1 cellular context compared by ENCODE assay signal in the genomic region with DNA sequence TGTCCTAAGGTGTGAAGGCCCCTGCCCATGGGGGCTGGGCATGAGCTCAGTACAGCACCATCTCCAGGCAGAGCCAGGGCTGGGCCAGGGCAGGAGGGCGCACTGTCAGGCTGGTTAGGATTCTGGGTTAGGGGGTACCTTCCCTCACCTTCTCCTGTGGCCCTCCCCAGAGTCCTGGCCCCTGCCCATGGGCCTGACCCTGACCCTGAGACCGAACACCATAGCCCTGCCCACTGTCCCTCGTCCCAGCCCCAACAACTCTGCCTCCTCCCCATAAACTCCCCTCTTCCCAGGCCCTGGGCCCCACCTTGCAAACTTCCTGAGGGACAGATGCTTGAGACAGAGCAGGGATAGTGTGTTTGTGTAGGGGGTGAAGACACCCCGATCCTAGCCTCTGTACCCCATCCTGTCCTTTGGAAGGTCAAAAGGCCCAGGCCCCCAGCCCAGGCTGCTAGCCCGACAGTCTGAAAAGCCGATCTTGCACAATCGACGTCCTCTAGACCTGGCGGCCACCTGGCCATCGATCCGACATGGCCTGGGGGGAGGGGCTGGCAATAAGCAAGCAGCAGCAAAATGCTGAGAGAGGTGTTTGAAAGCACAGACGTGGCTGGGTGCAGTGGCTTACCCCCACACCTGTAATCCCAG.
TF ChIP-seq lines count a peak whose summit lies in the region.

No MANE protein-coding gene starts in this region.

TF ChIP-seq in HepG2, 621 proteins besides CTCF, POLR2A, EP300 and RAD21 (continues in another document):
- no peak for TF ChIP-seq ZNF619 (CRISPR knock-in tag; IDR thresholded peaks at IDR 0.05)
- peak; percentile 19; the same call in 1 of the 2 replicates for TF ChIP-seq FOSL2 (CRISPR knock-in tag; IDR thresholded peaks at IDR 0.05)
- no peak for TF ChIP-seq RELA (CRISPR knock-in tag; IDR thresholded peaks at IDR 0.05)
- no peak for TF ChIP-seq SOX6 (IDR thresholded peaks at IDR 0.05)
- TF ChIP-seq SOX6 (CRISPR knock-in tag; IDR thresholded peaks at IDR 0.05): peak; percentile 63
- TF ChIP-seq ZNF234 (CRISPR knock-in tag; conservative IDR thresholded peaks at IDR 0.05): no peak
- 0 out of 2 replicates have a peak, but pooled peaks have one; percentile 59 for TF ChIP-seq ZNF501 (CRISPR knock-in tag; IDR thresholded peaks at IDR 0.05)
- TF ChIP-seq ZNF251 (CRISPR knock-in tag; IDR thresholded peaks at IDR 0.05): no peak
- TF ChIP-seq ZFP37 (CRISPR knock-in tag; IDR thresholded peaks at IDR 0.05; ENCODE audit: borderline replicate concordance): no peak
- no peak for TF ChIP-seq LCORL (IDR thresholded peaks at IDR 0.05)
- peak; percentile 92 for TF ChIP-seq LCORL (CRISPR knock-in tag; IDR thresholded peaks at IDR 0.05)
- TF ChIP-seq, protein P1, sequence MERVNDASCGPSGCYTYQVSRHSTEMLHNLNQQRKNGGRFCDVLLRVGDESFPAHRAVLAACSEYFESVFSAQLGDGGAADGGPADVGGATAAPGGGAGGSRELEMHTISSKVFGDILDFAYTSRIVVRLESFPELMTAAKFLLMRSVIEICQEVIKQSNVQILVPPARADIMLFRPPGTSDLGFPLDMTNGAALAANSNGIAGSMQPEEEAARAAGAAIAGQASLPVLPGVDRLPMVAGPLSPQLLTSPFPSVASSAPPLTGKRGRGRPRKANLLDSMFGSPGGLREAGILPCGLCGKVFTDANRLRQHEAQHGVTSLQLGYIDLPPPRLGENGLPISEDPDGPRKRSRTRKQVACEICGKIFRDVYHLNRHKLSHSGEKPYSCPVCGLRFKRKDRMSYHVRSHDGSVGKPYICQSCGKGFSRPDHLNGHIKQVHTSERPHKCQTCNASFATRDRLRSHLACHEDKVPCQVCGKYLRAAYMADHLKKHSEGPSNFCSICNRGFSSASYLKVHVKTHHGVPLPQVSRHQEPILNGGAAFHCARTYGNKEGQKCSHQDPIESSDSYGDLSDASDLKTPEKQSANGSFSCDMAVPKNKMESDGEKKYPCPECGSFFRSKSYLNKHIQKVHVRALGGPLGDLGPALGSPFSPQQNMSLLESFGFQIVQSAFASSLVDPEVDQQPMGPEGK (CRISPR knock-in tag; IDR thresholded peaks at IDR 0.05): peak; percentile 77
- peak; percentile 48; the same call in 1 of the 2 replicates for TF ChIP-seq SPEN (CRISPR knock-in tag; IDR thresholded peaks at IDR 0.05; ENCODE audit: low read depth)
- peak; percentile 65; the same call in 1 of the 2 replicates for TF ChIP-seq MYC (CRISPR knock-in tag; IDR thresholded peaks at IDR 0.05; ENCODE audit: borderline replicate concordance)
- TF ChIP-seq ZNF224 (CRISPR knock-in tag; IDR thresholded peaks at IDR 0.05): no peak
- TF ChIP-seq, protein P2, sequence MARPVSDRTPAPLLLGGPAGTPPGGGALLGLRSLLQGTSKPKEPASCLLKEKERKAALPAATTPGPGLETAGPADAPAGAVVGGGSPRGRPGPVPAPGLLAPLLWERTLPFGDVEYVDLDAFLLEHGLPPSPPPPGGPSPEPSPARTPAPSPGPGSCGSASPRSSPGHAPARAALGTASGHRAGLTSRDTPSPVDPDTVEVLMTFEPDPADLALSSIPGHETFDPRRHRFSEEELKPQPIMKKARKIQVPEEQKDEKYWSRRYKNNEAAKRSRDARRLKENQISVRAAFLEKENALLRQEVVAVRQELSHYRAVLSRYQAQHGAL (CRISPR knock-in tag; IDR thresholded peaks at IDR 0.05; ENCODE audit: not compliant biosample characterization): no peak
- no peak for TF ChIP-seq PAF1 (CRISPR knock-in tag; IDR thresholded peaks at IDR 0.05)
- TF ChIP-seq ZNF292 (CRISPR knock-in tag; IDR thresholded peaks at IDR 0.05; ENCODE audit: borderline replicate concordance, low read depth): peak; percentile 90
- no peak for TF ChIP-seq ZBTB20 (CRISPR knock-in tag; IDR thresholded peaks at IDR 0.05; ENCODE audit: borderline replicate concordance, low read depth)
- TF ChIP-seq MEIS2 (CRISPR knock-in tag; IDR thresholded peaks at IDR 0.05): no peak
- TF ChIP-seq MTF2 (CRISPR knock-in tag; IDR thresholded peaks at IDR 0.05; ENCODE audit: borderline replicate concordance): no peak
- TF ChIP-seq ZNF354B (CRISPR knock-in tag; IDR thresholded peaks at IDR 0.05): 0 out of 2 replicates have a peak, but pooled peaks have one; percentile 39
- 0 out of 2 replicates have a peak, but pooled peaks have one; percentile 27 for TF ChIP-seq MEF2D (CRISPR knock-in tag; IDR thresholded peaks at IDR 0.05)
- TF ChIP-seq NR3C1 (CRISPR knock-in tag; IDR thresholded peaks at IDR 0.05): no peak
- TF ChIP-seq TBX2 (CRISPR knock-in tag; IDR thresholded peaks at IDR 0.05; ENCODE audit: borderline replicate concordance): peak; percentile 55; the same call in 1 of the 2 replicates
- TF ChIP-seq, protein P3, sequence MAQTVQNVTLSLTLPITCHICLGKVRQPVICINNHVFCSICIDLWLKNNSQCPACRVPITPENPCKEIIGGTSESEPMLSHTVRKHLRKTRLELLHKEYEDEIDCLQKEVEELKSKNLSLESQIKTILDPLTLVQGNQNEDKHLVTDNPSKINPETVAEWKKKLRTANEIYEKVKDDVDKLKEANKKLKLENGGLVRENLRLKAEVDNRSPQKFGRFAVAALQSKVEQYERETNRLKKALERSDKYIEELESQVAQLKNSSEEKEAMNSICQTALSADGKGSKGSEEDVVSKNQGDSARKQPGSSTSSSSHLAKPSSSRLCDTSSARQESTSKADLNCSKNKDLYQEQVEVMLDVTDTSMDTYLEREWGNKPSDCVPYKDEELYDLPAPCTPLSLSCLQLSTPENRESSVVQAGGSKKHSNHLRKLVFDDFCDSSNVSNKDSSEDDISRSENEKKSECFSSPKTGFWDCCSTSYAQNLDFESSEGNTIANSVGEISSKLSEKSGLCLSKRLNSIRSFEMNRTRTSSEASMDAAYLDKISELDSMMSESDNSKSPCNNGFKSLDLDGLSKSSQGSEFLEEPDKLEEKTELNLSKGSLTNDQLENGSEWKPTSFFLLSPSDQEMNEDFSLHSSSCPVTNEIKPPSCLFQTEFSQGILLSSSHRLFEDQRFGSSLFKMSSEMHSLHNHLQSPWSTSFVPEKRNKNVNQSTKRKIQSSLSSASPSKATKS (CRISPR knock-in tag; IDR thresholded peaks at IDR 0.05): no peak
- no peak for TF ChIP-seq ZNF367 (CRISPR knock-in tag; IDR thresholded peaks at IDR 0.05; ENCODE audit: borderline replicate concordance)
- peak; percentile 98 for TF ChIP-seq ONECUT2 (CRISPR knock-in tag; IDR thresholded peaks at IDR 0.05)
- no peak for TF ChIP-seq HMG20A (CRISPR knock-in tag; IDR thresholded peaks at IDR 0.05; ENCODE audit: borderline replicate concordance)
- TF ChIP-seq KDM4B (CRISPR knock-in tag; IDR thresholded peaks at IDR 0.05): no peak
- no peak for TF ChIP-seq YEATS2 (CRISPR knock-in tag; IDR thresholded peaks at IDR 0.05; ENCODE audit: borderline replicate concordance)
- TF ChIP-seq, protein P4, sequence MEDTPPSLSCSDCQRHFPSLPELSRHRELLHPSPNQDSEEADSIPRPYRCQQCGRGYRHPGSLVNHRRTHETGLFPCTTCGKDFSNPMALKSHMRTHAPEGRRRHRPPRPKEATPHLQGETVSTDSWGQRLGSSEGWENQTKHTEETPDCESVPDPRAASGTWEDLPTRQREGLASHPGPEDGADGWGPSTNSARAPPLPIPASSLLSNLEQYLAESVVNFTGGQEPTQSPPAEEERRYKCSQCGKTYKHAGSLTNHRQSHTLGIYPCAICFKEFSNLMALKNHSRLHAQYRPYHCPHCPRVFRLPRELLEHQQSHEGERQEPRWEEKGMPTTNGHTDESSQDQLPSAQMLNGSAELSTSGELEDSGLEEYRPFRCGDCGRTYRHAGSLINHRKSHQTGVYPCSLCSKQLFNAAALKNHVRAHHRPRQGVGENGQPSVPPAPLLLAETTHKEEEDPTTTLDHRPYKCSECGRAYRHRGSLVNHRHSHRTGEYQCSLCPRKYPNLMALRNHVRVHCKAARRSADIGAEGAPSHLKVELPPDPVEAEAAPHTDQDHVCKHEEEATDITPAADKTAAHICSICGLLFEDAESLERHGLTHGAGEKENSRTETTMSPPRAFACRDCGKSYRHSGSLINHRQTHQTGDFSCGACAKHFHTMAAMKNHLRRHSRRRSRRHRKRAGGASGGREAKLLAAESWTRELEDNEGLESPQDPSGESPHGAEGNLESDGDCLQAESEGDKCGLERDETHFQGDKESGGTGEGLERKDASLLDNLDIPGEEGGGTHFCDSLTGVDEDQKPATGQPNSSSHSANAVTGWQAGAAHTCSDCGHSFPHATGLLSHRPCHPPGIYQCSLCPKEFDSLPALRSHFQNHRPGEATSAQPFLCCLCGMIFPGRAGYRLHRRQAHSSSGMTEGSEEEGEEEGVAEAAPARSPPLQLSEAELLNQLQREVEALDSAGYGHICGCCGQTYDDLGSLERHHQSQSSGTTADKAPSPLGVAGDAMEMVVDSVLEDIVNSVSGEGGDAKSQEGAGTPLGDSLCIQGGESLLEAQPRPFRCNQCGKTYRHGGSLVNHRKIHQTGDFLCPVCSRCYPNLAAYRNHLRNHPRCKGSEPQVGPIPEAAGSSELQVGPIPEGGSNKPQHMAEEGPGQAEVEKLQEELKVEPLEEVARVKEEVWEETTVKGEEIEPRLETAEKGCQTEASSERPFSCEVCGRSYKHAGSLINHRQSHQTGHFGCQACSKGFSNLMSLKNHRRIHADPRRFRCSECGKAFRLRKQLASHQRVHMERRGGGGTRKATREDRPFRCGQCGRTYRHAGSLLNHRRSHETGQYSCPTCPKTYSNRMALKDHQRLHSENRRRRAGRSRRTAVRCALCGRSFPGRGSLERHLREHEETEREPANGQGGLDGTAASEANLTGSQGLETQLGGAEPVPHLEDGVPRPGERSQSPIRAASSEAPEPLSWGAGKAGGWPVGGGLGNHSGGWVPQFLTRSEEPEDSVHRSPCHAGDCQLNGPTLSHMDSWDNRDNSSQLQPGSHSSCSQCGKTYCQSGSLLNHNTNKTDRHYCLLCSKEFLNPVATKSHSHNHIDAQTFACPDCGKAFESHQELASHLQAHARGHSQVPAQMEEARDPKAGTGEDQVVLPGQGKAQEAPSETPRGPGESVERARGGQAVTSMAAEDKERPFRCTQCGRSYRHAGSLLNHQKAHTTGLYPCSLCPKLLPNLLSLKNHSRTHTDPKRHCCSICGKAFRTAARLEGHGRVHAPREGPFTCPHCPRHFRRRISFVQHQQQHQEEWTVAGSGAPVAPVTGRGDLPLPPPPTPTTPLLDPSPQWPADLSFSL (CRISPR knock-in tag; IDR thresholded peaks at IDR 0.05): no peak
- TF ChIP-seq, protein P5, sequence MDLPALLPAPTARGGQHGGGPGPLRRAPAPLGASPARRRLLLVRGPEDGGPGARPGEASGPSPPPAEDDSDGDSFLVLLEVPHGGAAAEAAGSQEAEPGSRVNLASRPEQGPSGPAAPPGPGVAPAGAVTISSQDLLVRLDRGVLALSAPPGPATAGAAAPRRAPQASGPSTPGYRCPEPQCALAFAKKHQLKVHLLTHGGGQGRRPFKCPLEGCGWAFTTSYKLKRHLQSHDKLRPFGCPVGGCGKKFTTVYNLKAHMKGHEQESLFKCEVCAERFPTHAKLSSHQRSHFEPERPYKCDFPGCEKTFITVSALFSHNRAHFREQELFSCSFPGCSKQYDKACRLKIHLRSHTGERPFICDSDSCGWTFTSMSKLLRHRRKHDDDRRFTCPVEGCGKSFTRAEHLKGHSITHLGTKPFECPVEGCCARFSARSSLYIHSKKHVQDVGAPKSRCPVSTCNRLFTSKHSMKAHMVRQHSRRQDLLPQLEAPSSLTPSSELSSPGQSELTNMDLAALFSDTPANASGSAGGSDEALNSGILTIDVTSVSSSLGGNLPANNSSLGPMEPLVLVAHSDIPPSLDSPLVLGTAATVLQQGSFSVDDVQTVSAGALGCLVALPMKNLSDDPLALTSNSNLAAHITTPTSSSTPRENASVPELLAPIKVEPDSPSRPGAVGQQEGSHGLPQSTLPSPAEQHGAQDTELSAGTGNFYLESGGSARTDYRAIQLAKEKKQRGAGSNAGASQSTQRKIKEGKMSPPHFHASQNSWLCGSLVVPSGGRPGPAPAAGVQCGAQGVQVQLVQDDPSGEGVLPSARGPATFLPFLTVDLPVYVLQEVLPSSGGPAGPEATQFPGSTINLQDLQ (CRISPR knock-in tag; IDR thresholded peaks at IDR 0.05): no peak
- no peak for TF ChIP-seq SSRP1 (CRISPR knock-in tag; IDR thresholded peaks at IDR 0.05)
- TF ChIP-seq REPIN1 (CRISPR knock-in tag; IDR thresholded peaks at IDR 0.05; ENCODE audit: borderline replicate concordance, low read depth): peak; percentile 67; the same call in 1 of the 2 replicates
- no peak for TF ChIP-seq ZFP36L2 (CRISPR knock-in tag; IDR thresholded peaks at IDR 0.05)
- peak; percentile 86 for TF ChIP-seq ZBTB7A (CRISPR knock-in tag; IDR thresholded peaks at IDR 0.05)
- TF ChIP-seq SKI (IDR thresholded peaks at IDR 0.05; ENCODE audit: partially characterized antibody): peak; percentile 82
- TF ChIP-seq ZMYM4 (CRISPR knock-in tag; IDR thresholded peaks at IDR 0.05): peak; percentile 58; the same call in 1 of the 2 replicates
- TF ChIP-seq RARA (CRISPR knock-in tag; IDR thresholded peaks at IDR 0.05): peak; percentile 70
- 0 out of 2 replicates have a peak, but pooled peaks have one; percentile 65 for TF ChIP-seq ZNF605 (CRISPR knock-in tag; IDR thresholded peaks at IDR 0.05)
- no peak for TF ChIP-seq TCF7L2 (IDR thresholded peaks at IDR 0.05; ENCODE audit: low read depth, low read length)
- no peak for TF ChIP-seq ZNF839 (CRISPR knock-in tag; IDR thresholded peaks at IDR 0.05; ENCODE audit: borderline replicate concordance)
- TF ChIP-seq KLF11 (CRISPR knock-in tag; IDR thresholded peaks at IDR 0.05): no peak
- peak; percentile 28; the same call in 1 of the 2 replicates for TF ChIP-seq YEATS4 (CRISPR knock-in tag; IDR thresholded peaks at IDR 0.05; ENCODE audit: borderline replicate concordance)
- TF ChIP-seq, protein P6, sequence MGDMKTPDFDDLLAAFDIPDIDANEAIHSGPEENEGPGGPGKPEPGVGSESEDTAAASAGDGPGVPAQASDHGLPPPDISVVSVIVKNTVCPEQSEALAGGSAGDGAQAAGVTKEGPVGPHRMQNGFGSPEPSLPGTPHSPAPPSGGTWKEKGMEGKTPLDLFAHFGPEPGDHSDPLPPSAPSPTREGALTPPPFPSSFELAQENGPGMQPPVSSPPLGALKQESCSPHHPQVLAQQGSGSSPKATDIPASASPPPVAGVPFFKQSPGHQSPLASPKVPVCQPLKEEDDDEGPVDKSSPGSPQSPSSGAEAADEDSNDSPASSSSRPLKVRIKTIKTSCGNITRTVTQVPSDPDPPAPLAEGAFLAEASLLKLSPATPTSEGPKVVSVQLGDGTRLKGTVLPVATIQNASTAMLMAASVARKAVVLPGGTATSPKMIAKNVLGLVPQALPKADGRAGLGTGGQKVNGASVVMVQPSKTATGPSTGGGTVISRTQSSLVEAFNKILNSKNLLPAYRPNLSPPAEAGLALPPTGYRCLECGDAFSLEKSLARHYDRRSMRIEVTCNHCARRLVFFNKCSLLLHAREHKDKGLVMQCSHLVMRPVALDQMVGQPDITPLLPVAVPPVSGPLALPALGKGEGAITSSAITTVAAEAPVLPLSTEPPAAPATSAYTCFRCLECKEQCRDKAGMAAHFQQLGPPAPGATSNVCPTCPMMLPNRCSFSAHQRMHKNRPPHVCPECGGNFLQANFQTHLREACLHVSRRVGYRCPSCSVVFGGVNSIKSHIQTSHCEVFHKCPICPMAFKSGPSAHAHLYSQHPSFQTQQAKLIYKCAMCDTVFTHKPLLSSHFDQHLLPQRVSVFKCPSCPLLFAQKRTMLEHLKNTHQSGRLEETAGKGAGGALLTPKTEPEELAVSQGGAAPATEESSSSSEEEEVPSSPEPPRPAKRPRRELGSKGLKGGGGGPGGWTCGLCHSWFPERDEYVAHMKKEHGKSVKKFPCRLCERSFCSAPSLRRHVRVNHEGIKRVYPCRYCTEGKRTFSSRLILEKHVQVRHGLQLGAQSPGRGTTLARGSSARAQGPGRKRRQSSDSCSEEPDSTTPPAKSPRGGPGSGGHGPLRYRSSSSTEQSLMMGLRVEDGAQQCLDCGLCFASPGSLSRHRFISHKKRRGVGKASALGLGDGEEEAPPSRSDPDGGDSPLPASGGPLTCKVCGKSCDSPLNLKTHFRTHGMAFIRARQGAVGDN (CRISPR knock-in tag; IDR thresholded peaks at IDR 0.05): peak; percentile 81
- no peak for TF ChIP-seq ZNF781 (CRISPR knock-in tag; IDR thresholded peaks at IDR 0.05; ENCODE audit: borderline replicate concordance, not compliant biosample characterization)
- TF ChIP-seq ZNF557 (CRISPR knock-in tag; IDR thresholded peaks at IDR 0.05): no peak
